Comparison of ENCODE assay signal across 18 cellular contexts in the genomic region with DNA sequence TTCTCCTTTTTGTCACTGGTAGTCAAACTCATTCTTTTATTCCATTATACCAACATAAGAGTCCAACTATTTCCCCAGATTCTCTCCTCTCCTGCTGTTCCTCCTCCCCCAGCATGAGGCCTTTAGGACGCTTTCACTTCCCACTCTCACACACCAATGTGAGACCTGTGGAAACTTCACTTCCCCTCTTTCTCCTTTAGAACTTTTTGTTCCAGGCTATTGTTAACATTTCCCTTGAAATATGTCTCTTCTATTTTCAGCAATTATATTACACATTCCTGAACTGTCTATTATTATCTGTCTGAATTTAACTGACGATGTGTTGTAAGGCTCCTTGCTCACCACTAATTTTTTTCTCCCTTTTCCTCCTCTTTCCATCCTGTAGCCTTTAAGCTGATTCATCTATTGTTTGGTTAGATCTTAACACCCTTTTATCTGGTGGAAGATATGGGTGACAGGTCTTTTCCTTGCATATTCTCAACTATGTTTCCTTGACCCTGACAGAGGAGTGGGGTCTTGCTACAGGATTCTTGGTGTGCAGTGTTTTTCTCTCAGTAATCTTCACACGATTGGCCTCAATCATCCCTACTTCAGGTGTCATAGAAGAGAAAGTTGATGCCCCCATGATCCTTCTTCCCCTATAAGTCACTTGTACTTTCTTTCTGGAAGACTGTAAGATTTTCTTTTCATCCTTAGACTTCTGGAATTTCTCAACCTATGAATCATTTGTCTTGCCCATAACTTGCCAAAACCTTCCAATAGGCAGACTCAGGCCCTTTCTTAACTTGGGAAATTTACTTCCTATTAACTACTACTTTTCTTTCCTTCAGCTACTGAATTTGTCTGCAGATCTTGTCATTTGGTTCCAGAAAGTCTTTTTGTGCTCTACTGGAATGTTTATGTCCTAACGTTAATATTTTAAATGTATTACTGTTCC. TPM values are rescaled to one million over a fixed set of nuclear protein-coding genes. Genes with fewer than 3 reads are reported as not detected.
DNase-seq lines count a peak whose midpoint lies in the region; ATAC-seq, FAIRE-seq and TF ChIP-seq lines count a peak whose summit lies in the region.
"Had no signal": no experiment of that assay in that cellular context is flagged by ENCODE, and none has a peak within 500 bp of the region (broad histone marks: within the 10 kb centered on the region; RNA-seq: fewer than 3 reads in every experiment).

No MANE protein-coding gene starts in this region.

- H3K4me3 Mint-ChIP-seq in osteocyte (ENCODE audit: unreplicated experiment) = no peak overlapping the region
- H3K4me3 Mint-ChIP-seq: memory B cell; stimulated activated effector memory CD8-positive, alpha-beta T cell treated with anti-CD3 and anti-CD28 coated beads, Interleukin-12 subunit alpha, Interleukin-12 subunit beta, amount 100 ng/mL, for 72 hours had no signal

- TF ChIP-seq CTCF in bronchial epithelial cell (IDR thresholded peaks at IDR 0.05; ENCODE audit: insufficient read depth, low read length, severe bottlenecking) (no peak), lower lobe of right lung (IDR thresholded peaks at IDR 0.05) (no peak), osteocyte (IDR thresholded peaks at IDR 0.05) (no peak)

- no peak overlapping the region for H3K27ac Mint-ChIP-seq in osteocyte (ENCODE audit: unreplicated experiment)
- H3K27ac Mint-ChIP-seq: memory B cell; stimulated activated effector memory CD8-positive, alpha-beta T cell treated with anti-CD3 and anti-CD28 coated beads, Interleukin-12 subunit alpha, Interleukin-12 subunit beta, amount 100 ng/mL, for 72 hours had no signal

- ATAC-seq in lower lobe of right lung (peak; percentile 69 to 82), GM21390 (IDR thresholded peaks at IDR 0.05; ENCODE audit: unreplicated experiment) (no peak), GM21528 (IDR thresholded peaks at IDR 0.05; ENCODE audit: low FRiP score, unreplicated experiment) (no peak)
- ATAC-seq: K562; stimulated activated effector memory CD8-positive, alpha-beta T cell treated with anti-CD3 and anti-CD28 coated beads, Interleukin-12 subunit alpha, Interleukin-12 subunit beta, amount 100 ng/mL, for 72 hours had no signal

- H3K27ac ChIP-seq in lower lobe of right lung = no peak overlapping the region
- H3K27ac ChIP-seq in SJCRH30 = no peak overlapping the region
- H3K27ac ChIP-seq: neutrophil had no signal

- peaks cover 23% of the 10 kb centered on the region for H3K4me1 ChIP-seq in lower lobe of right lung
- H3K4me1 ChIP-seq in SJCRH30 = no peaks in the 10 kb centered on the region

- no peaks in the 10 kb centered on the region for H3K9me3 ChIP-seq in lower lobe of right lung
- H3K9me3 ChIP-seq in SJCRH30 (replicated peaks) = no peaks in the 10 kb centered on the region
- H3K9me3 ChIP-seq: colonic mucosa, HAP-1, neutrophil had no signal

- no peaks in the 10 kb centered on the region for H3K36me3 ChIP-seq in bronchial epithelial cell (ENCODE audit: control insufficient read depth, insufficient read depth, low read length)
- no peaks in the 10 kb centered on the region for H3K36me3 ChIP-seq in lower lobe of right lung
- H3K36me3 ChIP-seq in SJCRH30 = no peaks in the 10 kb centered on the region
- H3K36me3 ChIP-seq: colonic mucosa, HAP-1, neutrophil had no signal

- DNase-seq in AG20443 (ENCODE audit: low spot score) (peak; percentile 53), MV-4-11 (lab: John Stamatoyannopoulos, UW) (peak; percentile 94), bronchial epithelial cell (ENCODE audit: low read depth) (peak; percentile 53), lower lobe of right lung (no peak), SJCRH30 (no peak), osteocyte (ENCODE audit: extremely low spot score, unreplicated experiment) (no peak)
- DNase-seq: activated CD4-positive, alpha-beta T cell treated with anti-CD3 and anti-CD28 coated beads for 48 hours; colonic mucosa; NCI-H1694; NCI-H524 treated with DMSO at 0.1 percent for 48 hours had no signal

- H3K4me3 ChIP-seq in bronchial epithelial cell (ENCODE audit: low read depth, low read length) (no peak overlapping the region), lower lobe of right lung (no peak overlapping the region), SJCRH30 (no peak overlapping the region)
- H3K4me3 ChIP-seq: colonic mucosa, HAP-1, K562 had no signal

- no peaks in the 10 kb centered on the region for H3K9me3 Mint-ChIP-seq in osteocyte (ENCODE audit: unreplicated experiment)
- H3K9me3 Mint-ChIP-seq: memory B cell; stimulated activated effector memory CD8-positive, alpha-beta T cell treated with anti-CD3 and anti-CD28 coated beads, Interleukin-12 subunit alpha, Interleukin-12 subunit beta, amount 100 ng/mL, for 72 hours had no signal

- H3K27me3 Mint-ChIP-seq in osteocyte (ENCODE audit: unreplicated experiment) = peaks cover 6% of the 10 kb centered on the region

- H3K27me3 ChIP-seq in bronchial epithelial cell (ENCODE audit: control insufficient read depth, insufficient read depth, low read length) (peaks cover 5% of the 10 kb centered on the region), lower lobe of right lung (ENCODE audit: low read depth) (no peaks in the 10 kb centered on the region), SJCRH30 (no peaks in the 10 kb centered on the region)
- H3K27me3 ChIP-seq: colonic mucosa, neutrophil had no signal

- intact Hi-C loops in lower lobe of right lung (cut with DNase I) = no loop called here

- H3K36me3 Mint-ChIP-seq in osteocyte (ENCODE audit: unreplicated experiment) = no peaks in the 10 kb centered on the region
- H3K36me3 Mint-ChIP-seq: memory B cell; stimulated activated effector memory CD8-positive, alpha-beta T cell treated with anti-CD3 and anti-CD28 coated beads, Interleukin-12 subunit alpha, Interleukin-12 subunit beta, amount 100 ng/mL, for 72 hours had no signal

- FAIRE-seq in bronchial epithelial cell (lab: Jason Lieb, UNC) = no peak
- FAIRE-seq: K562 had no signal

- H3K4me1 Mint-ChIP-seq in osteocyte (ENCODE audit: unreplicated experiment) = no peaks in the 10 kb centered on the region
- H3K4me1 Mint-ChIP-seq: stimulated activated effector memory CD8-positive, alpha-beta T cell treated with anti-CD3 and anti-CD28 coated beads, Interleukin-12 subunit alpha, Interleukin-12 subunit beta, amount 100 ng/mL, for 72 hours had no signal

RNA-seq across cellular contexts. Expression of gene CYP19A1, which starts 5.9 kb away (rescaled TPM):
- not detected in 2 replicates for total RNA-seq in bronchial epithelial cell
- total RNA-seq in lower lobe of right lung = 0.95 TPM
- not detected in 2 replicates for total RNA-seq in SJCRH30 (2014; rRNA removed; shearing (Covaris generic))
- not detected in 2 replicates for total RNA-seq in osteocyte
- total RNA-seq: colonic mucosa had no signal

RNA-seq across cellular contexts. Expression of gene GLDN, which starts 9.0 kb away (rescaled TPM):
- total RNA-seq in bronchial epithelial cell = 0.13 and 0.26 TPM in 2 replicates
- 34.5 TPM for total RNA-seq in lower lobe of right lung
- total RNA-seq in SJCRH30 (2014; rRNA removed; shearing (Covaris generic)) = 0.18 and 0.43 TPM in 2 replicates
- not detected in 2 replicates for total RNA-seq in osteocyte
- total RNA-seq: T-helper 2 cell treated with Interferon-gamma antibody and Interleukin-4, amounts not matched to agents 100 ng/mL and 5 ng/mL, for 36 hours had no signal

Comparison
In these comparisons a context has a peak if more than half of its experiments do, and no peak if none do; other contexts are left out.
1. DNase-seq: peak in AG20443 (single experiment), MV-4-11 (single experiment) and bronchial epithelial cell (single experiment); none in lower lobe of right lung (single experiment), SJCRH30 (0 of 2) and osteocyte (single experiment).
2. ATAC-seq: peak in lower lobe of right lung (2 of 2); none in GM21390 (single experiment) and GM21528 (single experiment).
3. RNA of gene GLDN, which starts 9.0 kb away (total RNA-seq): 34.5 TPM in lower lobe of right lung (single experiment); 0.13 to 0.26 TPM in bronchial epithelial cell, 0.18 to 0.43 TPM in SJCRH30 and not detected in osteocyte; every median in the first group is over 10 times any median in the second.